In the genomic region with DNA sequence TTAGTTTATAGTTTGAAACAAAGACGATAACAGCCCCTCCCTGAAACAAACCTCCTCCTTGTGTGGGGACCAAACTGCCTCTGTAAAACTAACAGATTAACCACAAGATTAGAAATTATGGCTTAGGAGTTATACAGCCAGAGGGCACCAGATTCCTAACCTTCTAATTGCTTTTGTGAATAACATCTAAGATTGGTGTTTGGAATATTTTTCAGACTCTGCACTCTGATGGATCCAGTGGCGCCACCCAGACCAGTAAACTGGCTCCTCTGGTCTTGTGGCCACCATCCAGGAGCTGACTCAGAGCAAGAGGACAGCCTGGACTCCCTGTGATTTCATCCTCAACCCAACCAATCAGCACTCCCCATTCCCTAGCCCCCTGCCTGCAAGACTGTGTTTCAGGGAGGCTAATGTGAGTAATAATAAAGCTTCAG, we compare ENCODE assay signal across 12 cellular contexts. TPM values are rescaled to one million over a fixed set of nuclear protein-coding genes. Genes with fewer than 3 reads are reported as not detected.
DNase-seq lines count a peak whose midpoint lies in the region; ATAC-seq and TF ChIP-seq lines count a peak whose summit lies in the region.
"Had no signal": no experiment of that assay in that cellular context is flagged by ENCODE, and none has a peak within 500 bp of the region (broad histone marks: within the 10 kb centered on the region; RNA-seq: fewer than 3 reads in every experiment).

No MANE protein-coding gene starts in this region.

- ATAC-seq in Right ventricle myocardium superior (ENCODE audit: poor library complexity) = no peak
- ATAC-seq in activated CD8-positive, alpha-beta T cell treated with anti-CD3 and anti-CD28 coated beads, Interleukin-2, amount 10 ng/mL, durations not matched to agents 7 days and 5 days = no peak
- ATAC-seq: A549, pancreas had no signal

- peaks cover 0 to 9% (median 4%) of the 10 kb centered on the region in 5 experiments for H3K9me3 Mint-ChIP-seq in brain
- peaks cover 3% of the 10 kb centered on the region for H3K9me3 Mint-ChIP-seq in activated CD8-positive, alpha-beta T cell treated with anti-CD3 and anti-CD28 coated beads, Interleukin-2, amount 10 ng/mL, durations not matched to agents 7 days and 5 days (ENCODE audit: insufficient read depth)

- no peak for DNase-seq in left ventricle myocardium inferior
- no peak for DNase-seq in Right ventricle myocardium superior
- DNase-seq in kidney tubule cell (ENCODE audit: low spot score) = peak; percentile 60
- no peak for DNase-seq in SHP77 (lab: John Stamatoyannopoulos, UW)
- DNase-seq in NCI-H187 (lab: John Stamatoyannopoulos, UW) = no peak
- no peak for DNase-seq in activated naive CD4-positive, alpha-beta T cell treated with anti-CD3 and anti-CD28 coated beads, Interleukin-2, amount 50 U/mL, for 16 hours
- no peak for DNase-seq in activated CD8-positive, alpha-beta T cell treated with anti-CD3 and anti-CD28 coated beads, Interleukin-2, amount 10 ng/mL, durations not matched to agents 7 days and 5 days
- DNase-seq: activated CD4-positive, alpha-beta T cell treated with anti-CD3 and anti-CD28 coated beads for 48 hours; activated naive CD8-positive, alpha-beta T cell treated with anti-CD3 and anti-CD28 coated beads, Interleukin-2, amount 10 ng/mL, durations not matched to agents 7 days and 5 days; pancreas had no signal

- no peaks in the 10 kb centered on the region for H3K36me3 Mint-ChIP-seq in brain
- H3K36me3 Mint-ChIP-seq in activated CD8-positive, alpha-beta T cell treated with anti-CD3 and anti-CD28 coated beads, Interleukin-2, amount 10 ng/mL, durations not matched to agents 7 days and 5 days (ENCODE audit: low read depth) = no peaks in the 10 kb centered on the region

- peaks cover 7% of the 10 kb centered on the region for H3K4me1 ChIP-seq in left ventricle myocardium inferior

- no peak overlapping the region for H3K4me3 Mint-ChIP-seq in brain
- no peak overlapping the region for H3K4me3 Mint-ChIP-seq in activated CD8-positive, alpha-beta T cell treated with anti-CD3 and anti-CD28 coated beads, Interleukin-2, amount 10 ng/mL, durations not matched to agents 7 days and 5 days
- H3K4me3 Mint-ChIP-seq: activated naive CD8-positive, alpha-beta T cell treated with anti-CD3 and anti-CD28 coated beads, Interleukin-2, amount 10 ng/mL, durations not matched to agents 7 days and 5 days had no signal

- no peak overlapping the region for H3K27ac ChIP-seq in left ventricle myocardium inferior (replicated peaks)
- H3K27ac ChIP-seq: A549, pancreas had no signal

- peaks cover 21% of the 10 kb centered on the region for H3K9me3 ChIP-seq in left ventricle myocardium inferior (replicated peaks)
- H3K9me3 ChIP-seq: pancreas had no signal

- POLR2A ChIA-PET in activated CD8-positive, alpha-beta T cell treated with anti-CD3 and anti-CD28 coated beads, Interleukin-2, amount 10 ng/mL, durations not matched to agents 7 days and 5 days (lab: Charles Lee) = no interaction called here

- no peak overlapping the region for H3K4me3 ChIP-seq in left ventricle myocardium inferior
- H3K4me3 ChIP-seq: A549, pancreas had no signal

- CTCF ChIA-PET in activated CD8-positive, alpha-beta T cell treated with anti-CD3 and anti-CD28 coated beads, Interleukin-2, amount 10 ng/mL, durations not matched to agents 7 days and 5 days (lab: Charles Lee) = no interaction called here

- peak; percentile 20 for TF ChIP-seq CTCF in left ventricle myocardium inferior (IDR thresholded peaks at IDR 0.05; ENCODE audit: borderline replicate concordance)
- no peak for TF ChIP-seq CTCF in brain (conservative IDR thresholded peaks at IDR 0.05)

- H3K36me3 ChIP-seq in left ventricle myocardium inferior = no peaks in the 10 kb centered on the region
- H3K36me3 ChIP-seq: pancreas had no signal

- H3K4me1 Mint-ChIP-seq in brain = peaks cover 45% of the 10 kb centered on the region
- peaks cover 18% of the 10 kb centered on the region for H3K4me1 Mint-ChIP-seq in activated CD8-positive, alpha-beta T cell treated with anti-CD3 and anti-CD28 coated beads, Interleukin-2, amount 10 ng/mL, durations not matched to agents 7 days and 5 days (ENCODE audit: low read depth)

- peaks cover 10% of the 10 kb centered on the region for H3K27me3 Mint-ChIP-seq in brain
- peaks cover 2% of the 10 kb centered on the region for H3K27me3 Mint-ChIP-seq in activated CD8-positive, alpha-beta T cell treated with anti-CD3 and anti-CD28 coated beads, Interleukin-2, amount 10 ng/mL, durations not matched to agents 7 days and 5 days (ENCODE audit: low read depth)

- H3K27me3 ChIP-seq in left ventricle myocardium inferior (ENCODE audit: low read depth) = no peaks in the 10 kb centered on the region
- H3K27me3 ChIP-seq: pancreas had no signal

- intact Hi-C loops in left ventricle myocardium inferior (cut with micrococcal nuclease) (loop anchor here (10.0 kb wide), 2 partner anchors 150 to 420 kb away; a partner anchor contains a TSS), Right ventricle myocardium superior (cut with DNase I) (loop anchor here (10.0 kb wide), 1 partner anchor 340 kb away; a partner anchor contains a TSS)

- H3K27ac Mint-ChIP-seq in brain = peak overlapping the region in 3 of 5 experiments; percentile 17 to 53 (median 51)
- H3K27ac Mint-ChIP-seq in activated CD8-positive, alpha-beta T cell treated with anti-CD3 and anti-CD28 coated beads, Interleukin-2, amount 10 ng/mL, durations not matched to agents 7 days and 5 days = no peak overlapping the region
- H3K27ac Mint-ChIP-seq: activated naive CD8-positive, alpha-beta T cell treated with anti-CD3 and anti-CD28 coated beads, Interleukin-2, amount 10 ng/mL, durations not matched to agents 7 days and 5 days had no signal

RNA-seq across cellular contexts. Expression of a gene that starts 58.3 kb away (rescaled TPM):
- not detected for total RNA-seq in left ventricle myocardium inferior
- total RNA-seq in Right ventricle myocardium superior = not detected
- polyA plus RNA-seq in brain (ENCODE audit: insufficient read depth, low read depth, low replicate concordance) = 0.53 TPM
- not detected for total RNA-seq in activated CD8-positive, alpha-beta T cell treated with anti-CD3 and anti-CD28 coated beads, Interleukin-2, amount 10 ng/mL, durations not matched to agents 7 days and 5 days
- total RNA-seq: activated naive CD8-positive, alpha-beta T cell treated with anti-CD3 and anti-CD28 coated beads, Interleukin-2, amount 10 ng/mL, durations not matched to agents 7 days and 5 days had no signal
- polyA plus RNA-seq: A549 had no signal
